Comparison of ENCODE assay signal across 2 cellular contexts in genomic region chr21:44847261-44848056, GRCh38.
TF ChIP-seq lines count a peak whose summit lies in the region.

No MANE protein-coding gene starts in this region.

TF ChIP-seq in HEK293, 187 proteins besides CTCF, POLR2A, EP300 and RAD21 (continued from another document):
- TF ChIP-seq ZBTB11 (tag by site-specific recombination; conservative IDR thresholded peaks at IDR 0.05; ENCODE audit: low read depth) = no peak
- TF ChIP-seq SP7 (tag by site-specific recombination; IDR thresholded peaks at IDR 0.05) = no peak
- peak; percentile 67 for TF ChIP-seq ZFHX2 (tag by site-specific recombination; conservative IDR thresholded peaks at IDR 0.05)

TF ChIP-seq in GM12878, 131 proteins besides CTCF, POLR2A, EP300 and RAD21 (continued from another document):
- TF ChIP-seq SMARCA5 (IDR thresholded peaks at IDR 0.05) = no peak
- no peak for TF ChIP-seq GABPA (IDR thresholded peaks at IDR 0.05; ENCODE audit: low read depth)
- TF ChIP-seq USF2 (IDR thresholded peaks at IDR 0.05; ENCODE audit: borderline replicate concordance, low read depth, low read length) = no peak
TF ChIP-seq in GM12878: peak in this region for 0.
